ENCODE assay signal across 17 cellular contexts in genomic region chr18:9029131-9029530, GRCh38.
"Had no signal": no experiment of that assay in that cellular context is flagged by ENCODE, and none has a peak within 500 bp of the region (broad histone marks: within the 10 kb centered on the region; RNA-seq: fewer than 3 reads in every experiment).

No MANE protein-coding gene starts in this region.

- DNase-seq: activated CD4-positive, alpha-beta T cell treated with anti-CD3 and anti-CD28 coated beads, Interleukin-2, amount 50 U/mL, for 4 hours; activated CD4-positive, CD25-positive, alpha-beta regulatory T cell treated with anti-CD3 and anti-CD28 coated beads, Interleukin-2, amount 50 U/mL, for 72 hours; activated naive CD4-positive, alpha-beta T cell treated with anti-CD3 and anti-CD28 coated beads for 36 hours; activated naive CD8-positive, alpha-beta T cell treated with anti-CD3 and anti-CD28 coated beads, Interleukin-2, amount 50 U/mL, for 24 hours; colonic mucosa; heart left ventricle; left colon; lower lobe of right lung; naive thymus-derived CD4-positive, alpha-beta T cell; stimulated activated CD4-positive, alpha-beta T cell treated with anti-CD3 and anti-CD28 coated beads, Interleukin-4, amount 100 ng/mL, for 1 hour; stimulated activated naive B cell treated with anti-CD40 and anti-IgM and Interleukin-4, amounts not matched to agents 10 μg/mL and 1 μg/mL and 100 μg/mL, for 72 hours; tibial artery had no signal

- ATAC-seq: activated naive CD8-positive, alpha-beta T cell treated with anti-CD3 and anti-CD28 coated beads, Interleukin-2, amount 50 U/mL, for 24 hours; heart left ventricle; left colon; lower lobe of right lung; naive thymus-derived CD4-positive, alpha-beta T cell; stimulated activated naive B cell treated with anti-CD40 and anti-IgM and Interleukin-4, amounts not matched to agents 10 μg/mL and 1 μg/mL and 100 μg/mL, for 72 hours had no signal

- H3K27me3 ChIP-seq: ascending aorta, cardiac muscle cell, colonic mucosa, esophagus muscularis mucosa, heart left ventricle, tibial artery, vagina had no signal

- H3K4me1 ChIP-seq: ascending aorta, colonic mucosa, esophagus muscularis mucosa, heart left ventricle, lower lobe of right lung, tibial artery, vagina had no signal

- H3K36me3 ChIP-seq: ascending aorta, cardiac muscle cell, colonic mucosa, esophagus muscularis mucosa, heart left ventricle, lower lobe of right lung, tibial artery, vagina had no signal

- FAIRE-seq: frontal cortex had no signal

- H3K9me3 ChIP-seq: ascending aorta, colonic mucosa, esophagus muscularis mucosa, heart left ventricle, lower lobe of right lung, tibial artery, vagina had no signal

- H3K4me3 ChIP-seq: ascending aorta, cardiac muscle cell, colonic mucosa, esophagus muscularis mucosa, heart left ventricle, lower lobe of right lung, tibial artery, vagina had no signal

- H3K27ac ChIP-seq: ascending aorta, cardiac muscle cell, colonic mucosa, esophagus muscularis mucosa, heart left ventricle, lower lobe of right lung, tibial artery, vagina had no signal
